10 cellular contexts compared by ENCODE assay signal in genomic region chr2:127416486-127417001, GRCh38. TPM values are rescaled to one million over a fixed set of nuclear protein-coding genes. Genes with fewer than 3 reads are reported as not detected.
DNase-seq lines count a peak whose midpoint lies in the region; ATAC-seq, FAIRE-seq and TF ChIP-seq lines count a peak whose summit lies in the region.
"Had no signal": no experiment of that assay in that cellular context is flagged by ENCODE, and none has a peak within 500 bp of the region (broad histone marks: within the 10 kb centered on the region; RNA-seq: fewer than 3 reads in every experiment).

No MANE protein-coding gene starts in this region.

- in situ Hi-C loops in K562 (cut with MboI) = no loop called here

- 28% methylated on average over 6 of the region's 6 CpGs for WGBS in K562 (ENCODE audit: insufficient coverage, low coverage, missing lambda C conversion rate)

- TF ChIP-seq EP300 in K562 (IDR thresholded peaks at IDR 0.05; ENCODE audit: low read length) = no peak

- no peaks in the 10 kb centered on the region for H3K36me3 Mint-ChIP-seq in natural killer cell

- CTCF ChIA-PET in K562 (lab: Yijun Ruan, JAX; ENCODE audit: low intra/inter-chr PET ratio) = interaction anchor here (1.9 kb wide), 1 partner anchor 92 kb away, joined by 6 read pairs; no protein-coding TSS in a partner anchor

- H3K4me2 ChIP-seq in K562 (ENCODE audit: insufficient read depth, low read length) = 0 out of 2 replicates have a peak overlapping the region, but pooled peaks have one; percentile 64

- H3K9me1 ChIP-seq in K562 (ENCODE audit: control insufficient read depth, insufficient read depth, low read length) = no peaks in the 10 kb centered on the region

- H3K4me3 ChIP-seq in GM08714 (ENCODE audit: low read length) (peak overlapping the region; percentile 17; the same call in 1 of the 2 replicates), K562 (no peak overlapping the region)

- no TSS peak for BruUV-seq in K562 (replicated peaks; lab: Mats Ljungman, UMichigan)

- no peak for TF ChIP-seq CTCF in K562 (IDR thresholded peaks at IDR 0.05 in 2 of 3, conservative IDR thresholded peaks at IDR 0.05 in 1 of 3; ENCODE audit: insufficient read depth in 2 of 3, low read depth in 1 of 3, low read length in 3 of 3)
- TF ChIP-seq CTCF in natural killer cell (IDR thresholded peaks at IDR 0.05) = no peak

- peak; percentile 13 for ATAC-seq in HG03469 (IDR thresholded peaks at IDR 0.05; ENCODE audit: unreplicated experiment)
- no peak for ATAC-seq in K562
- ATAC-seq in natural killer cell = peak in 1 of 3 donors; percentile 5

- H4K20me1 ChIP-seq in K562 (replicated peaks; ENCODE audit: control insufficient read depth, insufficient read depth, low read length) = no peaks in the 10 kb centered on the region

- no peak for FAIRE-seq in K562 (lab: Jason Lieb, UNC)

- H3K4me1 Mint-ChIP-seq in natural killer cell = peaks cover 14 to 18% of the 10 kb centered on the region in 2 donors

- H3K27ac Mint-ChIP-seq in natural killer cell = peak overlapping the region in 1 of 2 donors; percentile 82

- TF ChIP-seq RAD21 in K562 (CRISPR knock-in tag; conservative IDR thresholded peaks at IDR 0.05 in 1 of 2, IDR thresholded peaks at IDR 0.05 in 1 of 2) = no peak

- no peaks in the 10 kb centered on the region for H3K79me2 ChIP-seq in K562 (ENCODE audit: control insufficient read depth, insufficient read depth, low read length)

- H3K27me3 ChIP-seq in K562 (ENCODE audit: control insufficient read depth in 2 of 2, insufficient read depth in 2 of 2, low read length in 2 of 2) = peaks cover 0 to 20% of the 10 kb centered on the region in 2 experiments; a peak in 2 of 5 replicates

- TF ChIP-seq POLR2A in K562 (conservative IDR thresholded peaks at IDR 0.05) = no peak

- DNase-seq in K562 (ENCODE audit: extremely low read depth in 1 of 4, low spot score in 3 of 4) (no peak), natural killer cell (no peak), NCI-H748 treated with DMSO at 0.1 percent for 48 hours (lab: John Stamatoyannopoulos, UW) (no peak), GM19238 (ENCODE audit: insufficient read length, low spot score) (no peak), HK-2 (ENCODE audit: unreplicated experiment) (no peak)
- DNase-seq in activated effector memory CD4-positive, alpha-beta T cell treated with Interleukin-2 at 50 U/mL for 16 hours = no peak

- no peaks in the 10 kb centered on the region for H3K36me3 ChIP-seq in K562 (ENCODE audit: control insufficient read depth, insufficient read depth, low read length)

- H2AFZ ChIP-seq in K562 (ENCODE audit: low read depth, low read length) = peak overlapping the region; percentile 98; the same call in 1 of the 2 replicates

- H3K4me3 Mint-ChIP-seq in natural killer cell = peak overlapping the region; percentile 83

- intact Hi-C loops in K562 (cut with micrococcal nuclease) = loop anchor here (2.0 kb wide), 1 partner anchor 62 kb away; no protein-coding TSS in a partner anchor
- intact Hi-C loops in natural killer cell (cut with micrococcal nuclease) = loop anchor here (1.0 kb wide), 1 partner anchor 61 kb away; no protein-coding TSS in a partner anchor

- H3K9me3 ChIP-seq in K562 (replicated peaks; ENCODE audit: control insufficient read depth, insufficient read depth, low read depth, low read length) = no peaks in the 10 kb centered on the region; the same call in 1 of the 2 replicates

- no peaks in the 10 kb centered on the region for H3K9me3 Mint-ChIP-seq in natural killer cell

- no peak overlapping the region for H3K9ac ChIP-seq in K562 (ENCODE audit: insufficient read depth in 1 of 2, low read depth in 2 of 2, low read length in 2 of 2)

- POLR2A ChIA-PET in K562 (lab: Yijun Ruan, JAX) = interaction anchor here (0.6 to 1.1 kb wide), 3 partner anchors 12 to 25 kb away, joined by 3 read pairs; no protein-coding TSS in a partner anchor

- H3K27ac ChIP-seq in K562 (ENCODE audit: extremely low read depth, low read depth, low read length) = no peak overlapping the region

- H3K27me3 Mint-ChIP-seq in natural killer cell (ENCODE audit: low read depth in 2 of 2) = peaks cover 36 to 44% of the 10 kb centered on the region in 2 donors

- H3K4me1 ChIP-seq in K562 (replicated peaks in 1 of 2; ENCODE audit: control insufficient read depth in 2 of 2, insufficient read depth in 2 of 2, low read length in 2 of 2) = peaks cover 13 to 19% of the 10 kb centered on the region in 2 experiments

TF ChIP-seq in K562, 482 proteins besides CTCF, POLR2A, EP300 and RAD21:
- TF ChIP-seq ZFP36 (IDR thresholded peaks at IDR 0.05; ENCODE audit: low read depth, low read length, partially characterized antibody) = peak; percentile 65
- TF ChIP-seq BCL6 (CRISPR knock-in tag; IDR thresholded peaks at IDR 0.05) = no peak
- TF ChIP-seq NFATC3 (IDR thresholded peaks at IDR 0.05) = no peak
- TF ChIP-seq ATF7 (IDR thresholded peaks at IDR 0.05) = no peak
- no peak for TF ChIP-seq MLX (CRISPR knock-in tag; conservative IDR thresholded peaks at IDR 0.05)

RNA-seq across cellular contexts. Expression of gene PROC, which starts 1.7 kb away (rescaled TPM):
- not detected in 2 replicates for total RNA-seq in K562 (2011; cell fraction: chromatin; rRNA removed; ENCODE audit: low replicate concordance)
- total RNA-seq in K562 (2011; cell fraction: nucleolus; rRNA removed) = not detected in 2 replicates
- total RNA-seq in K562 (2011; cell fraction: nucleoplasm; rRNA removed) = not detected in 2 replicates
- total RNA-seq in K562 (2014; rRNA removed) (not detected in 2 replicates), K562 (2014; rRNA removed; fragmentation: Illumina TruSeq; extraction: Trizol) (not detected in 2 replicates), K562 (2015; rRNA removed; fragmentation: Illumina TruSeq; extraction: Trizol) (not detected in 2 replicates), K562 (2021) (not detected in 2 replicates), natural killer cell (not detected)
- polyA plus RNA-seq in K562 (2011; rRNA removed) (not detected in 2 replicates), K562 (2014; fragmentation: Illumina TruSeq; extraction: Trizol) (not detected in 2 replicates), K562 (2014; fragmentation: Nextera tagmentation; extraction: Ambion mirVana) (not detected), K562 (2014; rRNA removed) (not detected in 2 replicates)
- polyA plus RNA-seq in K562 (2011; cell fraction: cytosol; rRNA removed) = not detected in 2 replicates
- not detected in 2 replicates for polyA plus RNA-seq in K562 (2011; cell fraction: nucleus; rRNA removed)
- polyA plus RNA-seq in K562 (2012) = 0.14 and 0.25 TPM in 2 replicates
- polyA minus RNA-seq in K562 (2011; rRNA and poly(A)+ RNA removed) = not detected in 2 replicates
- not detected in 2 replicates for polyA minus RNA-seq in K562 (2011; cell fraction: cytosol; rRNA and poly(A)+ RNA removed)
- polyA minus RNA-seq in K562 (2011; cell fraction: nucleus; rRNA and poly(A)+ RNA removed) = not detected in 2 replicates
- total RNA-seq: fibroblast of villous mesenchyme, HT1080 had no signal

RNA-seq across cellular contexts. Expression of gene MAP3K2, which starts 28.8 kb away (rescaled TPM):
- total RNA-seq in K562 (2011; cell fraction: chromatin; rRNA removed; ENCODE audit: low replicate concordance) = 11.9 and 21.7 TPM in 2 replicates
- 4.2 and 6.8 TPM in 2 replicates for total RNA-seq in K562 (2011; cell fraction: nucleolus; rRNA removed)
- 7.3 and 14.1 TPM in 2 replicates for total RNA-seq in K562 (2011; cell fraction: nucleoplasm; rRNA removed)
- 7.1 and 12.1 TPM in 2 replicates for total RNA-seq in K562 (2014; rRNA removed)
- total RNA-seq in K562 (2014; rRNA removed; fragmentation: Illumina TruSeq; extraction: Trizol) = 9.0 and 10.0 TPM in 2 replicates
- 8.3 TPM in 2 replicates for total RNA-seq in K562 (2015; rRNA removed; fragmentation: Illumina TruSeq; extraction: Trizol)
- total RNA-seq in K562 (2021) = 14.2 and 15.5 TPM in 2 replicates
- 5.4 and 5.7 TPM in 2 replicates for polyA plus RNA-seq in K562 (2011; rRNA removed)
- 1.9 and 2.8 TPM in 2 replicates for polyA plus RNA-seq in K562 (2011; cell fraction: cytosol; rRNA removed)
- 11.4 and 11.5 TPM in 2 replicates for polyA plus RNA-seq in K562 (2011; cell fraction: nucleus; rRNA removed)
- polyA plus RNA-seq in K562 (2012) = 3.4 and 3.5 TPM in 2 replicates
- 5.0 and 5.3 TPM in 2 replicates for polyA plus RNA-seq in K562 (2014; fragmentation: Illumina TruSeq; extraction: Trizol)
- 1 to 10 TPM; 1.2 to 2.6 TPM for polyA plus RNA-seq in K562 (2014; fragmentation: Nextera tagmentation; extraction: Ambion mirVana)
- 4.8 and 4.9 TPM in 2 replicates for polyA plus RNA-seq in K562 (2014; rRNA removed)
- 15.4 and 22.1 TPM in 2 replicates for polyA minus RNA-seq in K562 (2011; rRNA and poly(A)+ RNA removed)
- 8.7 and 10.0 TPM in 2 replicates for polyA minus RNA-seq in K562 (2011; cell fraction: cytosol; rRNA and poly(A)+ RNA removed)
- polyA minus RNA-seq in K562 (2011; cell fraction: nucleus; rRNA and poly(A)+ RNA removed) = 8.6 and 14.6 TPM in 2 replicates
- total RNA-seq in natural killer cell = 100 to 1,000 TPM in 2 of 3 donors, 10 to 100 TPM in 1; 99.4 to 109 (median 106) TPM

Comparison
In these comparisons a context has a peak if more than half of its experiments do, and no peak if none do; other contexts are left out.
1. RNA of gene MAP3K2, which starts 28.8 kb away (total RNA-seq): 99.4 to 109 TPM in natural killer cell; 4.2 to 21.7 TPM in K562; every median in the first group is over 4 times any median in the second.